24 cellular contexts compared by ENCODE assay signal in the genomic region with DNA sequence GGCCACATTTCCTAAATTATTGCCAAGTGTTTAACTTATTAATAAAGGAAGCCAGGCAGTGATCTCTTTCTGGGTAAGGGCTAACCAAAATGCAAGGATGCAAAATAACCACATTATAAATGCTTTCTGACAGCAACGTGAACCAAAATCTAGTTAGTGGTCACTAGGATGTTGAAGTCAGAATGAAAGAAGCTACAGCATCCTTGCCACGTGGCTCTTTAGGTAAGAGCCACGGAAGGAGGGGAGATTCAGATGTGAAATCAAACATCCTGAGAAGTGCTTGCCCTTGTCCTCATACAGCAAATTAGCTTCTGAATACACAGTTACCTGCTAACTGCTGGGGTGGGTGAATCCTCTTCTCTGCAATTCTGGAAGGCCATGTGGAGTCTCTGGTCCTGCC.
DNase-seq lines count a peak whose midpoint lies in the region; ATAC-seq, FAIRE-seq and TF ChIP-seq lines count a peak whose summit lies in the region.
"Had no signal": no experiment of that assay in that cellular context is flagged by ENCODE, and none has a peak within 500 bp of the region (broad histone marks: within the 10 kb centered on the region; RNA-seq: fewer than 3 reads in every experiment).

No MANE protein-coding gene starts in this region.

- no peak overlapping the region for H2AFZ ChIP-seq in H1 (ENCODE audit: low read length)

- H4K8ac ChIP-seq in H1 (ENCODE audit: extremely low read depth, insufficient read depth, low read length): no peak overlapping the region

- H2BK12ac ChIP-seq in H1 (ENCODE audit: low read depth, low read length): no peak overlapping the region

- H2BK15ac ChIP-seq in H1 (ENCODE audit: low read length): no peak overlapping the region

- H3K36me3 ChIP-seq in H1 (ENCODE audit: control insufficient read depth in 2 of 4, insufficient read depth in 4 of 4, low read length in 3 of 4): no peaks in the 10 kb centered on the region
- H3K36me3 ChIP-seq in psoas muscle (ENCODE audit: insufficient read depth in 1 of 2, low read depth in 1 of 2): peaks cover 0 to 3% of the 10 kb centered on the region in 2 donors

- WGBS in H1 (ENCODE audit: extremely low coverage in 1 of 2, insufficient coverage in 1 of 2, insufficient read length in 1 of 2, insufficient replicate concordance in 2 of 2, low coverage in 1 of 2, low lambda C conversion rate in 2 of 2, missing lambda C conversion rate in 1 of 2), 2 experiments: 92% methylated on average over 3 of the region's 3 CpGs; no CpG with 5 or more reads in 1 of the 2 experiments
- WGBS in psoas muscle, 3 donors: 87 to 91% (median 87%) methylated on average over 3 of the region's 3 CpGs

- FAIRE-seq in H1 (lab: Jason Lieb, UNC): no peak
- FAIRE-seq: A549, GM12891, GM19239 had no signal

- TF ChIP-seq CTCF in H1 (IDR thresholded peaks at IDR 0.05; ENCODE audit: control extremely low read depth in 1 of 3, insufficient read depth in 1 of 3, low read depth in 1 of 3, low read length in 3 of 3) (no peak), psoas muscle (IDR thresholded peaks at IDR 0.05) (no peak)

- H3K4me2 ChIP-seq in H1 (ENCODE audit: insufficient read depth in 1 of 2, low read depth in 2 of 2, low read length in 2 of 2): no peak overlapping the region
- H3K4me2 ChIP-seq: A549 had no signal

- H3K9me3 ChIP-seq in H1 (ENCODE audit: insufficient read depth in 2 of 2, low read depth in 1 of 2, low read length in 1 of 2): 0 out of 4 replicates have a peak, but pooled peaks cover 0 to 3% of the 10 kb centered on the region in 2 experiments
- H3K9me3 ChIP-seq in psoas muscle: peaks cover 9% of the 10 kb centered on the region
- H3K9me3 ChIP-seq: A549 had no signal

- H3K23ac ChIP-seq in H1 (ENCODE audit: insufficient read length): no peak overlapping the region

- H3K4me3 ChIP-seq in H1 (ENCODE audit: extremely low read depth in 1 of 4, insufficient read depth in 2 of 4, low read depth in 3 of 4, low read length in 4 of 4) (no peak overlapping the region), psoas muscle (no peak overlapping the region)
- H3K4me3 ChIP-seq: A549 had no signal

- no peak for TF ChIP-seq POLR2A in H1 (IDR thresholded peaks at IDR 0.05; ENCODE audit: control extremely low read depth in 1 of 2, low read depth in 2 of 2, low read length in 2 of 2)

- peaks cover 0 to 1% of the 10 kb centered on the region in 2 experiments for H4K20me1 ChIP-seq in H1 (replicated peaks in 1 of 2; ENCODE audit: control insufficient read depth in 1 of 2, insufficient read depth in 2 of 2, low read length in 2 of 2)

- no peak overlapping the region for H3K18ac ChIP-seq in H1 (ENCODE audit: extremely low read depth, low read length)

- H4K5ac ChIP-seq in H1 (ENCODE audit: insufficient read length, low read depth, low read length): no peak overlapping the region

- H3K27ac ChIP-seq in H1 (ENCODE audit: low read depth, low read length): no peak overlapping the region
- peak overlapping the region; percentile 47 for H3K27ac ChIP-seq in psoas muscle
- H3K27ac ChIP-seq: 22Rv1, A549 had no signal

- no peak overlapping the region for H2BK120ac ChIP-seq in H1 (replicated peaks; ENCODE audit: low read depth, low read length)

- H3K27me3 ChIP-seq in H1 (replicated peaks in 1 of 4; ENCODE audit: control insufficient read depth in 3 of 4, extremely low read depth in 1 of 4, insufficient read depth in 3 of 4, low read length in 3 of 4): no peaks in the 10 kb centered on the region
- no peaks in the 10 kb centered on the region for H3K27me3 ChIP-seq in psoas muscle (ENCODE audit: insufficient read depth in 3 of 3, low read length in 2 of 3)

- ATAC-seq in psoas muscle: no peak
- no peak for ATAC-seq in HG02610 (IDR thresholded peaks at IDR 0.05; ENCODE audit: unreplicated experiment)
- ATAC-seq: A549 had no signal

- POLR2A ChIA-PET in H1 (lab: Charles Lee; ENCODE audit: partially characterized antibody): interaction anchor here (1.7 kb wide), 1 partner anchor 13 kb away, joined by 3 read pairs; no protein-coding TSS in a partner anchor

- TF ChIP-seq RAD21 in H1 (IDR thresholded peaks at IDR 0.05 in 1 of 2, conservative IDR thresholded peaks at IDR 0.05 in 1 of 2; ENCODE audit: low read depth in 2 of 2, low read length in 2 of 2): no peak

- 0 out of 2 replicates have a peak overlapping the region, but pooled peaks have one; percentile 41 for H2BK20ac ChIP-seq in H1 (ENCODE audit: low read length)

- H3K4ac ChIP-seq in H1 (replicated peaks; ENCODE audit: insufficient read length, low read depth, low read length): no peak overlapping the region

- no peak overlapping the region for H4K91ac ChIP-seq in H1 (replicated peaks; ENCODE audit: insufficient read length, low read length)

- H3K14ac ChIP-seq in H1 (ENCODE audit: insufficient read length): no peak overlapping the region

- CTCF ChIA-PET in H1 (lab: Charles Lee; ENCODE audit: partially characterized antibody): interaction anchor here (0.9 to 3.2 kb wide), 3 partner anchors 8 to 61 kb away, joined by 3 to 24 read pairs (median 5); no protein-coding TSS in a partner anchor

- H2AK5ac ChIP-seq in H1 (ENCODE audit: low read depth, low read length): no peak overlapping the region

- intact Hi-C loops in psoas muscle (cut with DNase I): loop anchor here in 1 of 2 donors (5.0 kb wide), 1 partner anchor 270 kb away; no protein-coding TSS in a partner anchor
- intact Hi-C loops in posterior vena cava (cut with DNase I): no loop called here

- H3K79me1 ChIP-seq in H1 (ENCODE audit: low read depth, low read length): no peaks in the 10 kb centered on the region; the same call in 1 of the 2 replicates

- TF ChIP-seq EP300 in H1 (IDR thresholded peaks at IDR 0.05; ENCODE audit: borderline replicate concordance in 1 of 2, low read depth in 2 of 2, low read length in 2 of 2): no peak

- H3K56ac ChIP-seq in H1 (replicated peaks; ENCODE audit: insufficient read length, low read depth, low read length): no peak overlapping the region

- no peak overlapping the region for H3K9ac ChIP-seq in H1 (replicated peaks in 1 of 4; ENCODE audit: extremely low read depth in 1 of 4, low read depth in 3 of 4, low read length in 3 of 4)

- no peaks in the 10 kb centered on the region for H3K23me2 ChIP-seq in H1 (ENCODE audit: low read depth, low read length)

- H3K4me1 ChIP-seq in H1 (replicated peaks in 1 of 4; ENCODE audit: control insufficient read depth in 3 of 4, insufficient read depth in 4 of 4, low read length in 3 of 4): peaks cover 0 to 3% (median 0%) of the 10 kb centered on the region in 4 experiments; a peak in 1 of 7 replicates
- peaks cover 15% of the 10 kb centered on the region for H3K4me1 ChIP-seq in psoas muscle
- H3K4me1 ChIP-seq: A549 had no signal

- no peak overlapping the region for H2BK5ac ChIP-seq in H1 (ENCODE audit: low read depth, low read length)

- no peaks in the 10 kb centered on the region for H3K79me2 ChIP-seq in H1 (ENCODE audit: control insufficient read depth in 1 of 2, insufficient read depth in 2 of 2, low read length in 2 of 2)

- DNase-seq in NCI-H524 treated with DMSO at 0.1 percent for 48 hours (lab: John Stamatoyannopoulos, UW) (peak; percentile 21), NCI-H524 (lab: John Stamatoyannopoulos, UW) (no peak), H1 (ENCODE audit: low read depth in 1 of 2, low spot score in 2 of 2) (no peak), psoas muscle (no peak), posterior vena cava (ENCODE audit: low spot score) (no peak)
- DNase-seq in stimulated activated CD4-positive, alpha-beta T cell treated with anti-CD3 and anti-CD28 coated beads, Interleukin-2, amount 100 ng/mL, for 48 hours: no peak
- DNase-seq: AML-193; C1 segment of cervical spinal cord; CD4-positive, alpha-beta memory T cell; CD4-positive, CD25-positive, alpha-beta regulatory T cell; CD8-positive, alpha-beta memory T cell; COR-L47; DMS 273 treated with DMSO at 0.1 percent for 48 hours; DMS153; DMS53; DMS79; DND-41; EL; GDM1 had no signal

TF ChIP-seq in H1, 55 proteins besides CTCF, POLR2A, EP300 and RAD21:
- TF ChIP-seq TAF1 (IDR thresholded peaks at IDR 0.05; ENCODE audit: low read depth, low read length) (no peak), SP4 (IDR thresholded peaks at IDR 0.05; ENCODE audit: low read length) (no peak), SP1 (IDR thresholded peaks at IDR 0.05; ENCODE audit: low read depth, low read length) (no peak), TAF7 (optimal IDR thresholded peaks at IDR 0.05; ENCODE audit: borderline replicate concordance, low read depth, low read length) (no peak), RBBP5 (IDR thresholded peaks at IDR 0.05; ENCODE audit: borderline replicate concordance, low read depth, low read length) (no peak), SAP30 (IDR thresholded peaks at IDR 0.05; ENCODE audit: insufficient read depth, insufficient replicate concordance, low read length) (no peak), NRF1 (IDR thresholded peaks at IDR 0.05; ENCODE audit: low read depth, low read length) (no peak)
- TF ChIP-seq, protein P1, sequence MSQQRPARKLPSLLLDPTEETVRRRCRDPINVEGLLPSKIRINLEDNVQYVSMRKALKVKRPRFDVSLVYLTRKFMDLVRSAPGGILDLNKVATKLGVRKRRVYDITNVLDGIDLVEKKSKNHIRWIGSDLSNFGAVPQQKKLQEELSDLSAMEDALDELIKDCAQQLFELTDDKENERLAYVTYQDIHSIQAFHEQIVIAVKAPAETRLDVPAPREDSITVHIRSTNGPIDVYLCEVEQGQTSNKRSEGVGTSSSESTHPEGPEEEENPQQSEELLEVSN (IDR thresholded peaks at IDR 0.05): no peak
- TF ChIP-seq, protein P2, sequence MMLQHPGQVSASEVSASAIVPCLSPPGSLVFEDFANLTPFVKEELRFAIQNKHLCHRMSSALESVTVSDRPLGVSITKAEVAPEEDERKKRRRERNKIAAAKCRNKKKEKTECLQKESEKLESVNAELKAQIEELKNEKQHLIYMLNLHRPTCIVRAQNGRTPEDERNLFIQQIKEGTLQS (IDR thresholded peaks at IDR 0.05; ENCODE audit: insufficient read depth, low read depth, low read length): no peak
